In the genomic region with DNA sequence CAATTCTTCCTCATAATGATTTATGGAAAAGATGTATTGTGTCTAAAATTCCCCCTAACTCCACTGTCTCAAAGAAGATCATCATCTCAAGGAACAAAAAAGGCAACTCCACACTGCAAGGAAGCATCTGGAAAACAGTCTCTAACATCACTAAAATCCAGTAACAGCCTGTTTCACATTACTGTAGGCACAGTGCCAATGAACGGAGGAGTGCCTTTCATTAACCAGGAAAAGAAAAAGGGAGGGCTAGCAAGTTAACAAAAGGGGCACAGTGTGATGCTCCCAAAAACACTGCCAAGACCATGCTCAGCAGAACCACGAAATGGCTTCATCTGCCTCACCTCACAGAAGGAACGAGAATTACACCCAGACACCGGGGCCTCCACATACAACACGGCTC, we compare ENCODE assay signal across 12 cellular contexts. TPM values are rescaled to one million over a fixed set of nuclear protein-coding genes. Genes with fewer than 3 reads are reported as not detected.
DNase-seq lines count a peak whose midpoint lies in the region; ATAC-seq and TF ChIP-seq lines count a peak whose summit lies in the region.
"Had no signal": no experiment of that assay in that cellular context is flagged by ENCODE, and none has a peak within 500 bp of the region (broad histone marks: within the 10 kb centered on the region; RNA-seq: fewer than 3 reads in every experiment).

No MANE protein-coding gene starts in this region.

- H3K27ac ChIP-seq in angular gyrus (ENCODE audit: low read depth, low read length) (peak overlapping the region; percentile 53), trophoblast cell (ENCODE audit: low read depth, low read length) (no peak overlapping the region)
- H3K27ac ChIP-seq in effector memory CD4-positive, alpha-beta T cell (ENCODE audit: insufficient read depth, low read length, poor library complexity, severe bottlenecking): no peak overlapping the region
- H3K27ac ChIP-seq: ascending aorta, lower lobe of right lung had no signal

- no peak for ATAC-seq in GM18505 (IDR thresholded peaks at IDR 0.05; ENCODE audit: unreplicated experiment)
- ATAC-seq: lower lobe of right lung; naive thymus-derived CD4-positive, alpha-beta T cell; WTC11 had no signal

- H4K91ac ChIP-seq in trophoblast cell (ENCODE audit: low read depth, low read length): no peak overlapping the region

- no peak overlapping the region for H3K4ac ChIP-seq in trophoblast cell (ENCODE audit: low read depth, low read length)

- TF ChIP-seq CTCF in foreskin fibroblast (IDR thresholded peaks at IDR 0.05; ENCODE audit: low read depth, low read length): no peak

- H3K27me3 ChIP-seq in effector memory CD4-positive, alpha-beta T cell (replicated peaks; ENCODE audit: control insufficient read depth, insufficient read depth, low read length, poor library complexity, severe bottlenecking): no peaks in the 10 kb centered on the region
- H3K27me3 ChIP-seq in trophoblast cell (ENCODE audit: insufficient read depth, low read length): no peaks in the 10 kb centered on the region
- H3K27me3 ChIP-seq: ascending aorta had no signal

- no peak overlapping the region for H3K4me2 ChIP-seq in trophoblast cell (ENCODE audit: low read length)

- H3K9ac ChIP-seq in trophoblast cell (ENCODE audit: low read length): no peak overlapping the region

- H4K8ac ChIP-seq in trophoblast cell (ENCODE audit: low read depth, low read length): no peak overlapping the region

- H3K18ac ChIP-seq in trophoblast cell (ENCODE audit: low read length): no peak overlapping the region

- DNase-seq in COR-L47 (lab: John Stamatoyannopoulos, UW) (peak; percentile 90), NCI-H1694 treated with DMSO at 0.1 percent for 48 hours (lab: John Stamatoyannopoulos, UW) (peak; percentile 33), foreskin fibroblast (peak; percentile 22 to 77), NK-92 (lab: John Stamatoyannopoulos, UW; ENCODE audit: unreplicated experiment) (no peak), trophoblast cell (no peak)
- DNase-seq in effector memory CD4-positive, alpha-beta T cell: no peak
- DNase-seq: lower lobe of right lung; naive thymus-derived CD4-positive, alpha-beta T cell had no signal

- H2BK12ac ChIP-seq in trophoblast cell (ENCODE audit: low read length): no peak overlapping the region

- H2BK120ac ChIP-seq in trophoblast cell (ENCODE audit: insufficient read depth, low read length, poor library complexity): no peak overlapping the region

- no peaks in the 10 kb centered on the region for H3K4me1 ChIP-seq in effector memory CD4-positive, alpha-beta T cell (ENCODE audit: control insufficient read depth, insufficient read depth, low read length, poor library complexity, severe bottlenecking)
- H3K4me1 ChIP-seq in trophoblast cell (ENCODE audit: control insufficient read depth in 1 of 2, insufficient read depth in 2 of 2, low read length in 2 of 2): no peaks in the 10 kb centered on the region
- H3K4me1 ChIP-seq: ascending aorta, lower lobe of right lung had no signal

- no peak overlapping the region for H4K12ac ChIP-seq in trophoblast cell (ENCODE audit: low read depth, low read length)

- H2AK5ac ChIP-seq in trophoblast cell (ENCODE audit: low read length): no peak overlapping the region

- H3K9me3 ChIP-seq in effector memory CD4-positive, alpha-beta T cell (ENCODE audit: control insufficient read depth, low read length): no peaks in the 10 kb centered on the region
- no peaks in the 10 kb centered on the region for H3K9me3 ChIP-seq in trophoblast cell (ENCODE audit: insufficient read depth, low read depth, low read length)
- H3K9me3 ChIP-seq: ascending aorta, lower lobe of right lung had no signal

- H3K36me3 ChIP-seq in effector memory CD4-positive, alpha-beta T cell (ENCODE audit: control insufficient read depth, insufficient read depth, low read length): peaks cover 45% of the 10 kb centered on the region
- H3K36me3 ChIP-seq in trophoblast cell (ENCODE audit: control insufficient read depth in 1 of 2, insufficient read depth in 2 of 2, low read length in 2 of 2): peaks cover 40 to 57% of the 10 kb centered on the region in 2 experiments

- no peak overlapping the region for H2AFZ ChIP-seq in trophoblast cell (ENCODE audit: insufficient read depth, low read length, poor library complexity)

- no peak overlapping the region for H3K23ac ChIP-seq in trophoblast cell (ENCODE audit: low read length)

- no peak for TF ChIP-seq POLR2A in GM18505 (IDR thresholded peaks at IDR 0.05; ENCODE audit: borderline replicate concordance, extremely low read depth, insufficient read depth, insufficient read length)

- no CpG with 5 or more reads among the region's 5 CpGs for WGBS in trophoblast cell (ENCODE audit: extremely low coverage, insufficient coverage, insufficient read length)

- H3K4me3 ChIP-seq in foreskin fibroblast (ENCODE audit: low read depth in 1 of 2, low read length in 2 of 2): no peak overlapping the region
- H3K4me3 ChIP-seq in effector memory CD4-positive, alpha-beta T cell (ENCODE audit: insufficient read depth, low read depth, low read length, poor library complexity, severe bottlenecking): no peak overlapping the region
- H3K4me3 ChIP-seq in trophoblast cell (ENCODE audit: low read depth, low read length): no peak overlapping the region
- H3K4me3 ChIP-seq: ascending aorta, lower lobe of right lung had no signal

- H3K79me1 ChIP-seq in trophoblast cell (ENCODE audit: low read length): no peaks in the 10 kb centered on the region

- no peaks in the 10 kb centered on the region for H3K79me2 ChIP-seq in trophoblast cell (ENCODE audit: control insufficient read depth, insufficient read depth, low read length, poor library complexity)

- no peak overlapping the region for H3K14ac ChIP-seq in trophoblast cell (ENCODE audit: low read length)

- no peak overlapping the region for H2BK5ac ChIP-seq in trophoblast cell (ENCODE audit: low read depth, low read length, poor library complexity)

RNA-seq across cellular contexts. Expression of a gene that starts 8.5 kb away (rescaled TPM):
- 19.7 and 21.4 TPM in 2 replicates for polyA plus RNA-seq in trophoblast cell (2013)

Comparison
In these comparisons a context has a peak if more than half of its experiments do, and no peak if none do; other contexts are left out.
1. DNase-seq: peak in COR-L47 (single experiment), NCI-H1694 treated with DMSO at 0.1 percent for 48 hours (single experiment) and foreskin fibroblast (2 of 2); none in effector memory CD4-positive, alpha-beta T cell (0 of 3), NK-92 (single experiment) and trophoblast cell (0 of 2).